30 cellular contexts compared by ENCODE assay signal in genomic region chr12:90079811-90080210, GRCh38.
"Had no signal": no experiment of that assay in that cellular context is flagged by ENCODE, and none has a peak within 500 bp of the region (broad histone marks: within the 10 kb centered on the region; RNA-seq: fewer than 3 reads in every experiment).

No MANE protein-coding gene starts in this region.

- H3K27me3 ChIP-seq: ascending aorta, breast epithelium, dorsolateral prefrontal cortex, esophagus muscularis mucosa, foreskin keratinocyte, gastrocnemius medialis had no signal

- H3K36me3 ChIP-seq: ascending aorta, breast epithelium, cardiac muscle cell, esophagus muscularis mucosa, gastrocnemius medialis, heart left ventricle had no signal

- H3K9me3 ChIP-seq: ascending aorta, breast epithelium, esophagus muscularis mucosa, gastrocnemius medialis, heart left ventricle had no signal

- H3K9me3 Mint-ChIP-seq: activated CD4-positive, alpha-beta memory T cell treated with anti-CD3 and anti-CD28 coated beads for 36 hours; activated naive CD4-positive, alpha-beta T cell treated with anti-CD3 and anti-CD28 coated beads, Interleukin-2, amount 10 ng/mL, durations not matched to agents 7 days and 5 days; activated T-cell treated with anti-CD3 and anti-CD28 coated beads, Interleukin-2, amount 50 U/mL, for 24 hours; activated T-cell treated with anti-CD3 and anti-CD28 coated beads, Interleukin-2, amount 50 U/mL, for 72 hours; endodermal cell had no signal

- H3K4me3 Mint-ChIP-seq: activated CD4-positive, alpha-beta memory T cell treated with anti-CD3 and anti-CD28 coated beads for 36 hours; activated CD8-positive, alpha-beta memory T cell treated with anti-CD3 and anti-CD28 coated beads, Interleukin-2, amount 10 ng/mL, durations not matched to agents 7 days and 5 days; activated CD8-positive, alpha-beta T cell treated with anti-CD3 and anti-CD28 coated beads, Interleukin-2, amount 10 ng/mL, durations not matched to agents 7 days and 5 days; activated naive CD4-positive, alpha-beta T cell treated with anti-CD3 and anti-CD28 coated beads, Interleukin-2, amount 10 ng/mL, durations not matched to agents 7 days and 5 days; activated naive CD8-positive, alpha-beta T cell treated with anti-CD3 and anti-CD28 coated beads, Interleukin-2, amount 10 ng/mL, durations not matched to agents 7 days and 5 days; activated T-cell treated with anti-CD3 and anti-CD28 coated beads, Interleukin-2, amount 50 U/mL, for 24 hours; brain; dendritic cell treated with granulocyte-macrophage colony-stimulating factor and Interleukin-4, amounts not matched to agents 40 ng/mL and 50 ng/mL, for 4 days; endodermal cell had no signal

- H3K27ac Mint-ChIP-seq: activated CD4-positive, alpha-beta memory T cell treated with anti-CD3 and anti-CD28 coated beads for 36 hours; activated CD8-positive, alpha-beta memory T cell treated with anti-CD3 and anti-CD28 coated beads, Interleukin-2, amount 10 ng/mL, durations not matched to agents 7 days and 5 days; activated CD8-positive, alpha-beta T cell treated with anti-CD3 and anti-CD28 coated beads, Interleukin-2, amount 10 ng/mL, durations not matched to agents 7 days and 5 days; activated naive CD4-positive, alpha-beta T cell treated with anti-CD3 and anti-CD28 coated beads, Interleukin-2, amount 10 ng/mL, durations not matched to agents 7 days and 5 days; activated naive CD4-positive, alpha-beta T cell treated with anti-CD3 and anti-CD28 coated beads, Interleukin-2, amount 50 U/mL, for 72 hours; activated naive CD8-positive, alpha-beta T cell treated with anti-CD3 and anti-CD28 coated beads, Interleukin-2, amount 10 ng/mL, durations not matched to agents 7 days and 5 days; activated T-cell treated with anti-CD3 and anti-CD28 coated beads, Interleukin-2, amount 50 U/mL, for 24 hours; activated T-cell treated with anti-CD3 and anti-CD28 coated beads, Interleukin-2, amount 50 U/mL, for 72 hours; brain; dendritic cell treated with granulocyte-macrophage colony-stimulating factor and Interleukin-4, amounts not matched to agents 40 ng/mL and 50 ng/mL, for 4 days; endodermal cell had no signal

- H3K4me1 ChIP-seq: ascending aorta, breast epithelium, esophagus muscularis mucosa, gastrocnemius medialis, heart left ventricle had no signal

- DNase-seq: activated CD4-positive, alpha-beta memory T cell treated with anti-CD3 and anti-CD28 coated beads for 36 hours; activated CD4-positive, alpha-beta T cell treated with anti-CD3 and anti-CD28 coated beads for 1 hour; activated CD4-positive, alpha-beta T cell treated with anti-CD3 and anti-CD28 coated beads for 4 hours; activated CD8-positive, alpha-beta memory T cell treated with anti-CD3 and anti-CD28 coated beads, Interleukin-2, amount 10 ng/mL, durations not matched to agents 7 days and 5 days; activated CD8-positive, alpha-beta memory T cell treated with anti-CD3 and anti-CD28 coated beads, Interleukin-2, amount 50 U/mL, for 4 hours; activated CD8-positive, alpha-beta T cell treated with anti-CD3 and anti-CD28 coated beads, Interleukin-2, amount 10 ng/mL, durations not matched to agents 7 days and 5 days; activated gamma-delta T cell; activated naive CD4-positive, alpha-beta T cell; activated naive CD4-positive, alpha-beta T cell treated with anti-CD3 and anti-CD28 coated beads, Interleukin-2, amount 10 ng/mL, durations not matched to agents 7 days and 5 days; activated naive CD8-positive, alpha-beta T cell treated with anti-CD3 and anti-CD28 coated beads, Interleukin-2, amount 10 ng/mL, durations not matched to agents 7 days and 5 days; activated T-cell treated with anti-CD3 and anti-CD28 coated beads for 4 hours; activated T-cell treated with anti-CD3 and anti-CD28 coated beads, Interleukin-2, amount 50 U/mL, for 24 hours; activated T-cell treated with anti-CD3 and anti-CD28 coated beads, Interleukin-2, amount 50 U/mL, for 72 hours; central memory CD4-positive, alpha-beta T cell; dorsolateral prefrontal cortex; effector memory CD4-positive, alpha-beta T cell; endodermal cell; foreskin keratinocyte; gastrocnemius medialis; glutamatergic neuron; heart left ventricle; T-helper 2 cell had no signal

- H3K27me3 Mint-ChIP-seq: activated CD4-positive, alpha-beta memory T cell treated with anti-CD3 and anti-CD28 coated beads for 36 hours; activated CD8-positive, alpha-beta memory T cell treated with anti-CD3 and anti-CD28 coated beads, Interleukin-2, amount 10 ng/mL, durations not matched to agents 7 days and 5 days; activated naive CD8-positive, alpha-beta T cell treated with anti-CD3 and anti-CD28 coated beads, Interleukin-2, amount 10 ng/mL, durations not matched to agents 7 days and 5 days; activated T-cell treated with anti-CD3 and anti-CD28 coated beads, Interleukin-2, amount 50 U/mL, for 24 hours had no signal

- H3K4me3 ChIP-seq: ascending aorta, breast epithelium, cardiac muscle cell, coronary artery, dorsolateral prefrontal cortex, esophagus muscularis mucosa, gastrocnemius medialis, heart left ventricle had no signal

- H3K27ac ChIP-seq: ascending aorta, breast epithelium, cardiac muscle cell, coronary artery, dorsolateral prefrontal cortex, esophagus muscularis mucosa, foreskin keratinocyte, gastrocnemius medialis, heart left ventricle had no signal

- H3K36me3 Mint-ChIP-seq: activated CD4-positive, alpha-beta memory T cell treated with anti-CD3 and anti-CD28 coated beads for 36 hours; activated CD8-positive, alpha-beta memory T cell treated with anti-CD3 and anti-CD28 coated beads, Interleukin-2, amount 10 ng/mL, durations not matched to agents 7 days and 5 days; activated naive CD4-positive, alpha-beta T cell treated with anti-CD3 and anti-CD28 coated beads, Interleukin-2, amount 10 ng/mL, durations not matched to agents 7 days and 5 days; activated naive CD4-positive, alpha-beta T cell treated with anti-CD3 and anti-CD28 coated beads, Interleukin-2, amount 50 U/mL, for 72 hours; activated naive CD8-positive, alpha-beta T cell treated with anti-CD3 and anti-CD28 coated beads, Interleukin-2, amount 10 ng/mL, durations not matched to agents 7 days and 5 days; brain had no signal

- ATAC-seq: activated CD8-positive, alpha-beta memory T cell treated with anti-CD3 and anti-CD28 coated beads, Interleukin-2, amount 10 ng/mL, durations not matched to agents 7 days and 5 days; activated CD8-positive, alpha-beta T cell treated with anti-CD3 and anti-CD28 coated beads, Interleukin-2, amount 10 ng/mL, durations not matched to agents 7 days and 5 days; activated naive CD4-positive, alpha-beta T cell treated with anti-CD3 and anti-CD28 coated beads, Interleukin-2, amount 50 U/mL, for 72 hours; foreskin keratinocyte; gastrocnemius medialis; heart left ventricle had no signal
